ENCODE assay signal across 8 cellular contexts in the genomic region with DNA sequence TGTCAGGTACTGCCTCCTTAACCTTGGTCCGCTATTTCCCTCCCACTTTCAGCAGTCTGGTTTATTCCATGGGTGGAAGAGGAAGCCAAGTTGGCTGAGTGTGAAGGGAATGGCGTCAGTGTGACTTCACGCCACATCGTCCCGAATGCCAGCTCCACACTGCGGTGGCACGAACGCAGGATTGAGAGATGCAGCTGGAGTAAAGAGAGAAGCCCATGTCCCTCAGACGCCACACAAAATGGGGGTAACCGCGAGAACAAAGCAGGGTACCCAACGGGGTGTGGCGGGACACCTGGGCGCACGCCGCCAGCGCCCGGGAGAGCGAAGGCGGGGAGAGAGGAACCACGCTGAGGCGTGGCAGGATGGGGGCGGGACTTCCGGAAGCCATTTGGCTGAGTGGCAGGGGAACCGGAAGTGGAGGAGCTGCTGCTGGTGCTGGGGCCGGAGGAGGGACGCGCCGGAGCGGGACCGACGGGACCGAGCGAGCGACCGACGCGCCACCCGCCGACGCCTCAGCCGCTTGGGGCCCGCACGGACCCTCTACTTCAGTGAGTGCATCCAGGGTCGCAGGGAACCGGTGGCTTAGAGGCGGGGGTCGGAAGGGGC. TPM values are rescaled to one million over a fixed set of nuclear protein-coding genes. Genes with fewer than 3 reads are reported as not detected.
DNase-seq lines count a peak whose midpoint lies in the region; ATAC-seq and TF ChIP-seq lines count a peak whose summit lies in the region.

A gene with protein sequence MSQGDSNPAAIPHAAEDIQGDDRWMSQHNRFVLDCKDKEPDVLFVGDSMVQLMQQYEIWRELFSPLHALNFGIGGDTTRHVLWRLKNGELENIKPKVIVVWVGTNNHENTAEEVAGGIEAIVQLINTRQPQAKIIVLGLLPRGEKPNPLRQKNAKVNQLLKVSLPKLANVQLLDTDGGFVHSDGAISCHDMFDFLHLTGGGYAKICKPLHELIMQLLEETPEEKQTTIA (plus strand): TSS at position 417 of the 606 bp plus-strand sequence. CDS start 8,161 bp downstream, outside the sequence.

- peak within 1 kb of the TSS; percentile 97 for H3K27ac Mint-ChIP-seq in T-helper 1 cell treated with Interleukin-12 subunit alpha and Interleukin-12 subunit beta and Interleukin-4 antibody, amounts not matched to agents 30 μg/mL and 1 μg/mL, for 36 hours

- H3K36me3 ChIP-seq in upper lobe of left lung: peaks cover 0 to 21% (median 8%) of the 10 kb centered on the region in 4 donors

- peak within 1 kb of the TSS; percentile 66 to 93 (median 82) for H3K4me3 ChIP-seq in upper lobe of left lung

- H3K9me3 ChIP-seq in upper lobe of left lung: no peaks in the 10 kb centered on the region

- TF ChIP-seq CTCF in upper lobe of left lung (IDR thresholded peaks at IDR 0.05): no peak

- peak in 2 of 4 donors; percentile 74 to 94 for TF ChIP-seq POLR2A in upper lobe of left lung (IDR thresholded peaks at IDR 0.05)

- H3K4me1 ChIP-seq in upper lobe of left lung: peaks cover 25 to 44% (median 27%) of the 10 kb centered on the region in 4 donors

- H3K9me3 Mint-ChIP-seq in T-helper 1 cell treated with Interleukin-12 subunit alpha and Interleukin-12 subunit beta and Interleukin-4 antibody, amounts not matched to agents 30 μg/mL and 1 μg/mL, for 36 hours: no peaks in the 10 kb centered on the region

- peak within 1 kb of the TSS; percentile 100 for H3K4me3 Mint-ChIP-seq in T-helper 1 cell treated with Interleukin-12 subunit alpha and Interleukin-12 subunit beta and Interleukin-4 antibody, amounts not matched to agents 30 μg/mL and 1 μg/mL, for 36 hours

- H3K27me3 ChIP-seq in upper lobe of left lung: no peaks in the 10 kb centered on the region

- ATAC-seq in GM18499 (IDR thresholded peaks at IDR 0.05; ENCODE audit: insufficient read depth, unreplicated experiment): peak; percentile 87
- ATAC-seq in HG02938 (IDR thresholded peaks at IDR 0.05; ENCODE audit: unreplicated experiment): peak; percentile 96
- peak; percentile 97 to 98 for ATAC-seq in left cardiac atrium
- ATAC-seq in upper lobe of left lung (ENCODE audit: low FRiP score in 2 of 2): peak; percentile 99

- H3K27me3 Mint-ChIP-seq in T-helper 1 cell treated with Interleukin-12 subunit alpha and Interleukin-12 subunit beta and Interleukin-4 antibody, amounts not matched to agents 30 μg/mL and 1 μg/mL, for 36 hours (ENCODE audit: low read depth): peaks cover 27% of the 10 kb centered on the region

- peaks cover 35% of the 10 kb centered on the region for H3K4me1 Mint-ChIP-seq in T-helper 1 cell treated with Interleukin-12 subunit alpha and Interleukin-12 subunit beta and Interleukin-4 antibody, amounts not matched to agents 30 μg/mL and 1 μg/mL, for 36 hours (ENCODE audit: low read depth)

- intact Hi-C loops in left cardiac atrium (cut with DNase I): loop anchor here in 1 of 2 donors (2.0 kb wide), 1 partner anchor 33 kb away; no protein-coding TSS in a partner anchor
- intact Hi-C loops in posterior vena cava (cut with DNase I): no loop called here

- 0 to 1% methylated on average over 19 to 48 of the region's 48 CpGs for WGBS in upper lobe of left lung, 2 donors

- DNase-seq in NCI-H1694 treated with DMSO at 0.1 percent for 48 hours (lab: John Stamatoyannopoulos, UW) (peak; percentile 53), amniotic stem cell (lab: John Stamatoyannopoulos, UW) (peak; percentile 80), left cardiac atrium (peak; percentile 97), posterior vena cava (ENCODE audit: low spot score) (peak; percentile 99), upper lobe of left lung (peak; percentile 95 to 96)

- peak within 1 kb of the TSS; percentile 86 to 95 (median 92) for H3K27ac ChIP-seq in upper lobe of left lung

- H3K36me3 Mint-ChIP-seq in T-helper 1 cell treated with Interleukin-12 subunit alpha and Interleukin-12 subunit beta and Interleukin-4 antibody, amounts not matched to agents 30 μg/mL and 1 μg/mL, for 36 hours (ENCODE audit: low read depth): peaks cover 14% of the 10 kb centered on the region

- no peak for TF ChIP-seq EP300 in upper lobe of left lung (IDR thresholded peaks at IDR 0.05)

RNA-seq across cellular contexts. Expression of the gene that starts here (rescaled TPM):
- 10 to 100 TPM; 46.2 to 62.5 TPM for total RNA-seq in left cardiac atrium
- total RNA-seq in posterior vena cava: 10 to 100 TPM; 56.4 to 61.2 TPM
- 100 to 1,000 TPM in 1 of 6 donors, 10 to 100 TPM in 5; 63.9 to 101 (median 81.3) TPM for total RNA-seq in upper lobe of left lung

Comparison
In these comparisons a context has a peak if more than half of its experiments do, and no peak if none do; other contexts are left out.
1. Peak in every context shown above with its lines: DNase-seq, ATAC-seq, H3K4me3 ChIP-seq and H3K27ac ChIP-seq.